In the genomic region with DNA sequence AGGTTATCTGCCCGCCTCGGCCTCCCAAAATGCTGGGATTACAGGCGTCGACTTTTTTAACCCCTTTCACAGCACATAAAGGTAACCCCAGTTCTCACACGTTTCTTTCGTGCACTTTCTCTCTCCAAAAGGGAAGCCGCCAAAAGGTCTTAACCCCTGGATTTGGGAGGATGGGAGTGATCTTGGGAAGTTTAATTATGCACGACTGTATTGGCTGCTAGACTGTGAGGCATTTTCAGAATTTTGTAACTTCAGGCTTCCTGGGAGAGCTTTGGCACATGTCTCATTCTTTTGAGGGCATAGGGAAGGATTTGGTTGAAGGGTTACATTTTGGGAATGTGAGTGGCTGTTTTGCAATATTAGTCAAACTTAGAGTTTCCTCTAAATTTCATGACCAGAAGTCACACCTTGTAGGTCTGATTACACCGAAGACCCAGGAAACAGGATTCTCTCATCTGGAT, we compare ENCODE assay signal across 8 cellular contexts. TPM values are rescaled to one million over a fixed set of nuclear protein-coding genes. Genes with fewer than 3 reads are reported as not detected.
DNase-seq lines count a peak whose midpoint lies in the region; ATAC-seq and TF ChIP-seq lines count a peak whose summit lies in the region.

No MANE protein-coding gene starts in this region.

- H3K4me3 ChIP-seq in liver (ENCODE audit: low read depth in 1 of 3, low read length in 3 of 3) (peak overlapping the region in 2 of 3 donors; percentile 61 to 95), tibial artery (peak overlapping the region; percentile 92 to 95)

- H3K4me3 Mint-ChIP-seq in activated T-cell treated with anti-CD3 and anti-CD28 coated beads, Interleukin-2, amount 50 U/mL, for 24 hours: peak overlapping the region; percentile 82
- H3K4me3 Mint-ChIP-seq in activated naive CD8-positive, alpha-beta T cell treated with anti-CD3 and anti-CD28 coated beads, Interleukin-2, amount 10 ng/mL, durations not matched to agents 7 days and 5 days: peak overlapping the region; percentile 99

- no peaks in the 10 kb centered on the region for H3K27me3 ChIP-seq in liver (ENCODE audit: control insufficient read depth in 4 of 4, insufficient read depth in 4 of 4, low read length in 3 of 4)
- H3K27me3 ChIP-seq in tibial artery: no peaks in the 10 kb centered on the region

- H3K9me3 ChIP-seq in liver (ENCODE audit: control insufficient read depth in 4 of 4, low read length in 3 of 4) (no peaks in the 10 kb centered on the region), tibial artery (no peaks in the 10 kb centered on the region)

- TF ChIP-seq RAD21 in liver (IDR thresholded peaks at IDR 0.05): no peak

- H3K27ac Mint-ChIP-seq in activated T-cell treated with anti-CD3 and anti-CD28 coated beads, Interleukin-2, amount 50 U/mL, for 24 hours: peak overlapping the region; percentile 98
- peak overlapping the region; percentile 98 for H3K27ac Mint-ChIP-seq in activated naive CD8-positive, alpha-beta T cell treated with anti-CD3 and anti-CD28 coated beads, Interleukin-2, amount 10 ng/mL, durations not matched to agents 7 days and 5 days

- no peaks in the 10 kb centered on the region for H3K9me3 Mint-ChIP-seq in activated T-cell treated with anti-CD3 and anti-CD28 coated beads, Interleukin-2, amount 50 U/mL, for 24 hours
- no peaks in the 10 kb centered on the region for H3K9me3 Mint-ChIP-seq in activated naive CD8-positive, alpha-beta T cell treated with anti-CD3 and anti-CD28 coated beads, Interleukin-2, amount 10 ng/mL, durations not matched to agents 7 days and 5 days

- H3K36me3 ChIP-seq in liver (ENCODE audit: control insufficient read depth in 4 of 4, insufficient read depth in 3 of 4, low read depth in 1 of 4, low read length in 3 of 4) (peaks cover 2 to 4% (median 3%) of the 10 kb centered on the region in 4 donors), tibial artery (peaks cover 2 to 16% (median 10%) of the 10 kb centered on the region in 3 donors)

- intact Hi-C loops in tibial artery (cut with DNase I; ENCODE audit: low total_unique reads): loop anchor here (10.0 kb wide), 1 partner anchor 274 kb away; a partner anchor contains a TSS

- H3K9ac ChIP-seq in liver (ENCODE audit: low read depth in 1 of 2, low read length in 2 of 2): peak overlapping the region; percentile 41 to 66

- peaks cover 0 to 24% (median 18%) of the 10 kb centered on the region in 4 donors for H3K4me1 ChIP-seq in liver (ENCODE audit: control insufficient read depth in 4 of 4, insufficient read depth in 4 of 4, low read length in 3 of 4)
- H3K4me1 ChIP-seq in tibial artery: peaks cover 0 to 28% (median 23%) of the 10 kb centered on the region in 4 donors

- peaks cover 45% of the 10 kb centered on the region for H3K4me1 Mint-ChIP-seq in activated T-cell treated with anti-CD3 and anti-CD28 coated beads, Interleukin-2, amount 50 U/mL, for 24 hours (ENCODE audit: low read depth)
- peaks cover 46% of the 10 kb centered on the region for H3K4me1 Mint-ChIP-seq in activated naive CD8-positive, alpha-beta T cell treated with anti-CD3 and anti-CD28 coated beads, Interleukin-2, amount 10 ng/mL, durations not matched to agents 7 days and 5 days

- ATAC-seq in activated naive CD8-positive, alpha-beta T cell treated with anti-CD3 and anti-CD28 coated beads, Interleukin-2, amount 10 ng/mL, durations not matched to agents 7 days and 5 days (ENCODE audit: low read depth): no peak
- ATAC-seq in GM18867 (IDR thresholded peaks at IDR 0.05; ENCODE audit: unreplicated experiment): no peak

- TF ChIP-seq CTCF in liver (IDR thresholded peaks at IDR 0.05; ENCODE audit: low read depth, low read length, missing input control): no peak
- TF ChIP-seq CTCF in tibial artery (IDR thresholded peaks at IDR 0.05): no peak

- H3K27ac ChIP-seq in liver (ENCODE audit: low read depth in 1 of 2, low read length in 2 of 2): peak overlapping the region; percentile 78 to 90
- H3K27ac ChIP-seq in tibial artery: peak overlapping the region; percentile 94 to 99

- POLR2A ChIA-PET in activated naive CD8-positive, alpha-beta T cell treated with anti-CD3 and anti-CD28 coated beads, Interleukin-2, amount 10 ng/mL, durations not matched to agents 7 days and 5 days (lab: Charles Lee): interaction anchor here (1.2 to 6.2 kb wide), 5 partner anchors 30 to 73 kb away, joined by 3 to 86 read pairs (median 66); a partner anchor contains a TSS

- H3K27me3 Mint-ChIP-seq in activated T-cell treated with anti-CD3 and anti-CD28 coated beads, Interleukin-2, amount 50 U/mL, for 24 hours: no peaks in the 10 kb centered on the region
- peaks cover 2% of the 10 kb centered on the region for H3K27me3 Mint-ChIP-seq in activated naive CD8-positive, alpha-beta T cell treated with anti-CD3 and anti-CD28 coated beads, Interleukin-2, amount 10 ng/mL, durations not matched to agents 7 days and 5 days

- H3K36me3 Mint-ChIP-seq in activated T-cell treated with anti-CD3 and anti-CD28 coated beads, Interleukin-2, amount 50 U/mL, for 24 hours (ENCODE audit: low read depth): peaks cover 37% of the 10 kb centered on the region
- peaks cover 16% of the 10 kb centered on the region for H3K36me3 Mint-ChIP-seq in activated naive CD8-positive, alpha-beta T cell treated with anti-CD3 and anti-CD28 coated beads, Interleukin-2, amount 10 ng/mL, durations not matched to agents 7 days and 5 days

- DNase-seq in activated T-cell treated with anti-CD3 and anti-CD28 coated beads, Interleukin-2, amount 50 U/mL, for 24 hours: no peak
- DNase-seq in activated T-cell treated with anti-CD3 and anti-CD28 coated beads, Interleukin-2, amount 50 U/mL, for 48 hours: no peak
- DNase-seq in activated naive CD8-positive, alpha-beta T cell treated with anti-CD3 and anti-CD28 coated beads, Interleukin-2, amount 10 ng/mL, durations not matched to agents 7 days and 5 days: no peak
- no peak for DNase-seq in tibial artery
- no peak for DNase-seq in RPMI8226
- no peak for DNase-seq in epidermal melanocyte (ENCODE audit: insufficient read length, low spot score)

- WGBS in liver: 24% methylated on average over 9 of the region's 9 CpGs

TF ChIP-seq in liver, 16 proteins besides CTCF, POLR2A, EP300 and RAD21:
- TF ChIP-seq NR2F2 (IDR thresholded peaks at IDR 0.05) (peak; percentile 9), HNF4G (IDR thresholded peaks at IDR 0.05) (no peak)

RNA-seq across cellular contexts. Expression of a gene that starts 1.4 kb away (rescaled TPM):
- total RNA-seq in activated naive CD8-positive, alpha-beta T cell treated with anti-CD3 and anti-CD28 coated beads, Interleukin-2, amount 10 ng/mL, durations not matched to agents 7 days and 5 days: 100 to 1,000 TPM; 162 to 174 TPM
- 10 to 100 TPM; 20.5 to 24.6 TPM for total RNA-seq in liver
- polyA plus RNA-seq in liver: 10 to 100 TPM; 12.8 to 24.8 TPM

RNA-seq across cellular contexts. Expression of a gene that starts 31.0 kb away (rescaled TPM):
- total RNA-seq in activated naive CD8-positive, alpha-beta T cell treated with anti-CD3 and anti-CD28 coated beads, Interleukin-2, amount 10 ng/mL, durations not matched to agents 7 days and 5 days: 10 to 100 TPM; 36.1 to 38.1 TPM
- total RNA-seq in liver: 10 to 100 TPM; 22.1 to 31.8 TPM
- 10 to 100 TPM in 1 of 2 donors, 1 to 10 TPM in 1; 7.6 to 11.5 TPM for polyA plus RNA-seq in liver

RNA-seq across cellular contexts. Expression of a gene that starts 32.6 kb away (rescaled TPM):
- 1,000 to 10,000 TPM; 1,083 to 1,169 TPM for total RNA-seq in activated naive CD8-positive, alpha-beta T cell treated with anti-CD3 and anti-CD28 coated beads, Interleukin-2, amount 10 ng/mL, durations not matched to agents 7 days and 5 days
- 100 to 1,000 TPM; 298 to 482 TPM for total RNA-seq in liver
- 100 to 1,000 TPM; 766 to 975 TPM for polyA plus RNA-seq in liver

RNA-seq across cellular contexts. Expression of a gene that starts 33.4 kb away (rescaled TPM):
- 10 to 100 TPM; 43.4 to 47.1 TPM for total RNA-seq in activated naive CD8-positive, alpha-beta T cell treated with anti-CD3 and anti-CD28 coated beads, Interleukin-2, amount 10 ng/mL, durations not matched to agents 7 days and 5 days
- total RNA-seq in liver: 10 to 100 TPM; 10.8 to 13.1 TPM
- 10 to 100 TPM; 12.1 to 14.5 TPM for polyA plus RNA-seq in liver

RNA-seq across cellular contexts. Expression of a gene that starts 38.3 kb away (rescaled TPM):
- 10 to 100 TPM; 46.6 to 47.8 TPM for total RNA-seq in activated naive CD8-positive, alpha-beta T cell treated with anti-CD3 and anti-CD28 coated beads, Interleukin-2, amount 10 ng/mL, durations not matched to agents 7 days and 5 days
- total RNA-seq in liver: 10 to 100 TPM in 1 of 2 donors, 1 to 10 TPM in 1; 3.7 to 14.2 TPM
- polyA plus RNA-seq in liver: 10 to 100 TPM; 11.2 to 13.9 TPM

Comparison
In these comparisons a context has a peak if more than half of its experiments do, and no peak if none do; other contexts are left out.
1. RNA of a gene that starts 1.4 kb away (total RNA-seq): 162 to 174 TPM in activated naive CD8-positive, alpha-beta T cell treated with anti-CD3 and anti-CD28 coated beads, Interleukin-2, amount 10 ng/mL, durations not matched to agents 7 days and 5 days; 20.5 to 24.6 TPM in liver; every median in the first group is over 4 times any median in the second.